In the genomic region with DNA sequence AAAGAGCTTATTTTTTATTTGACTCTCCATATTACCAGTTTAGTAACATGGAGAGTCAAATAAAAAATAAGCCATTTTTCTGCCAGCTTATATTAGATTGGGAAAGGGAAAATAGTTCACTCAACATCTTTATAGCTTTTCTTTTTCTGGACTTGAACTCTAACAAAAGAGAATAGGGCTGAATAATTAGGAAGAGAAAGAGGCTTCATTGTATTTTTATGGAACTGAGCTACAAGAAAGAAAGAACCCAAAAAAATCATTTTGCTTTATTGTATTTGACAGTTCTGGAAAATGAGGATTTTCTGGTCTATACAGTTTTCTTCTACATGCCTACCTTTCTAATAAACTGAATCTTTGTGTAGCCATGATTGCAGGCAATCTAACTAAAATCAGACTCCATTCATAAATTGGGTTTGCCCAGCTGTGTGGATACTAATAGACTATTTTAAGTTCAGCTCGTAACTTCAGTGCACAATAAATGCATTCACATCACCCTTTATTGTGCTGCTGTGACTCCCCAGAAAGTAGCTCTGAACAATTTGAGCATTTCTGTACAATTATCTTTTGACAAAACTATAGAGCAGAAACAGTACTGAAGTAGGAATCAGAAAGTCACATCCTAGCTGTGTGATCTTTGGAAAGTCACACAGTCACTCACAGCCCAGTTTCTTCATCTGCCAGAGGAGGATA, we compare ENCODE assay signal across 27 cellular contexts.
DNase-seq lines count a peak whose midpoint lies in the region; ATAC-seq and TF ChIP-seq lines count a peak whose summit lies in the region.
"Had no signal": no experiment of that assay in that cellular context is flagged by ENCODE, and none has a peak within 500 bp of the region (broad histone marks: within the 10 kb centered on the region; RNA-seq: fewer than 3 reads in every experiment).

No MANE protein-coding gene starts in this region.

- H3K36me3 Mint-ChIP-seq in neural crest cell (ENCODE audit: low read depth) = peaks cover 3% of the 10 kb centered on the region
- H3K36me3 Mint-ChIP-seq: CD8-positive, alpha-beta T cell had no signal

- H3K27ac Mint-ChIP-seq in neural crest cell (ENCODE audit: unreplicated experiment) = peak overlapping the region; percentile 54
- H3K27ac Mint-ChIP-seq: CD8-positive, alpha-beta T cell had no signal

- no peak for TF ChIP-seq CTCF in neural crest cell (conservative IDR thresholded peaks at IDR 0.05)

- no peak overlapping the region for H3K4me3 Mint-ChIP-seq in neural crest cell
- H3K4me3 Mint-ChIP-seq: CD8-positive, alpha-beta T cell had no signal

- no peaks in the 10 kb centered on the region for H3K27me3 Mint-ChIP-seq in neural crest cell (ENCODE audit: low read depth)

- peaks cover 35% of the 10 kb centered on the region for H3K4me1 Mint-ChIP-seq in neural crest cell

- no peaks in the 10 kb centered on the region for H3K9me3 Mint-ChIP-seq in neural crest cell
- H3K9me3 Mint-ChIP-seq: CD8-positive, alpha-beta T cell had no signal

- no peak for ATAC-seq in GM18907 (IDR thresholded peaks at IDR 0.05; ENCODE audit: unreplicated experiment)
- ATAC-seq: A549; CD8-positive, alpha-beta T cell; GM12878 had no signal

- peak overlapping the region; percentile 54 for H3K27ac ChIP-seq in angular gyrus (ENCODE audit: low read depth, low read length)
- peak overlapping the region; percentile 76 for H3K27ac ChIP-seq in temporal lobe (ENCODE audit: low read depth, low read length)
- H3K27ac ChIP-seq: A549, GM23248, PC-9, RWPE1, SK-N-MC had no signal

- DNase-seq in globus pallidus (ENCODE audit: low spot score) (peak; percentile 74), neural crest cell (ENCODE audit: low read depth, low spot score) (no peak), NCI-H146 treated with DMSO at 0.1 percent for 48 hours (lab: John Stamatoyannopoulos, UW; ENCODE audit: unreplicated experiment) (no peak), RKO (ENCODE audit: low spot score) (no peak)
- DNase-seq: AML-193; C1 segment of cervical spinal cord; CD8-positive, alpha-beta T cell; DMS 273 treated with DMSO at 0.1 percent for 48 hours; DMS79; EL; GDM1; GM23248; H7; KBM-7; NCI-H1694; NCI-H2081; NCI-H2227 treated with DMSO at 0.1 percent for 48 hours; NCI-H526 treated with DMSO at 0.1 percent for 48 hours; PC-9; SHP77 treated with DMSO at 0.1 percent for 48 hours had no signal
